In genomic region chr1:219174672-219175564, GRCh38 we compare ENCODE assay signal across 1 cellular context.
TF ChIP-seq lines count a peak whose summit lies in the region.

No MANE protein-coding gene starts in this region.

TF ChIP-seq in HEK293, 187 proteins besides CTCF, POLR2A, EP300 and RAD21 (continued from another document):
- TF ChIP-seq, protein P1, sequence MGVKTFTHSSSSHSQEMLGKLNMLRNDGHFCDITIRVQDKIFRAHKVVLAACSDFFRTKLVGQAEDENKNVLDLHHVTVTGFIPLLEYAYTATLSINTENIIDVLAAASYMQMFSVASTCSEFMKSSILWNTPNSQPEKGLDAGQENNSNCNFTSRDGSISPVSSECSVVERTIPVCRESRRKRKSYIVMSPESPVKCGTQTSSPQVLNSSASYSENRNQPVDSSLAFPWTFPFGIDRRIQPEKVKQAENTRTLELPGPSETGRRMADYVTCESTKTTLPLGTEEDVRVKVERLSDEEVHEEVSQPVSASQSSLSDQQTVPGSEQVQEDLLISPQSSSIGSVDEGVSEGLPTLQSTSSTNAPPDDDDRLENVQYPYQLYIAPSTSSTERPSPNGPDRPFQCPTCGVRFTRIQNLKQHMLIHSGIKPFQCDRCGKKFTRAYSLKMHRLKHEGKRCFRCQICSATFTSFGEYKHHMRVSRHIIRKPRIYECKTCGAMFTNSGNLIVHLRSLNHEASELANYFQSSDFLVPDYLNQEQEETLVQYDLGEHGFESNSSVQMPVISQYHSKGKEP (tag by site-specific recombination; IDR thresholded peaks at IDR 0.05): 0 out of 2 replicates have a peak, but pooled peaks have one; percentile 51
- no peak for TF ChIP-seq ZNF341 (tag by site-specific recombination; IDR thresholded peaks at IDR 0.05; ENCODE audit: low read depth)
- no peak for TF ChIP-seq ZNF155 (tag by site-specific recombination; IDR thresholded peaks at IDR 0.05)
- 0 out of 2 replicates have a peak, but pooled peaks have one; percentile 3 for TF ChIP-seq ZNF2 (tag by site-specific recombination; IDR thresholded peaks at IDR 0.05)
- TF ChIP-seq ZBTB17 (tag by site-specific recombination; IDR thresholded peaks at IDR 0.05): peak; percentile 26; the same call in 1 of the 2 replicates
- 0 out of 2 replicates have a peak, but pooled peaks have one; percentile 4 for TF ChIP-seq ZBTB20 (tag by site-specific recombination; IDR thresholded peaks at IDR 0.05)
- TF ChIP-seq ZNF747 (tag by site-specific recombination; IDR thresholded peaks at IDR 0.05): no peak
- no peak for TF ChIP-seq ZNF677 (tag by site-specific recombination; IDR thresholded peaks at IDR 0.05)
- TF ChIP-seq TCF7L2 (IDR thresholded peaks at IDR 0.05; ENCODE audit: borderline replicate concordance, low read depth, low read length): no peak
- no peak for TF ChIP-seq PRDM4 (tag by site-specific recombination; IDR thresholded peaks at IDR 0.05)
- no peak for TF ChIP-seq ZSCAN16 (tag by site-specific recombination; IDR thresholded peaks at IDR 0.05)
- TF ChIP-seq ZNF837 (tag by site-specific recombination; IDR thresholded peaks at IDR 0.05): no peak
- no peak for TF ChIP-seq ZBTB8A (tag by site-specific recombination; IDR thresholded peaks at IDR 0.05)
- TF ChIP-seq ZNF114 (tag by site-specific recombination; IDR thresholded peaks at IDR 0.05): no peak
- TF ChIP-seq PRDM1 (tag by site-specific recombination; IDR thresholded peaks at IDR 0.05): no peak; the same call in 1 of the 2 replicates
